1 cellular context compared by ENCODE assay signal in genomic region chr1:6257541-6258069, GRCh38.
TF ChIP-seq lines count a peak whose summit lies in the region.

No MANE protein-coding gene starts in this region.

TF ChIP-seq in endothelial cell of umbilical vein, 7 proteins besides CTCF, POLR2A, EP300 and RAD21:
- TF ChIP-seq MAX (IDR thresholded peaks at IDR 0.05; ENCODE audit: insufficient read depth, insufficient read length) = no peak
- no peak for TF ChIP-seq POLR2AphosphoS5 (IDR thresholded peaks at IDR 0.05; ENCODE audit: insufficient read depth, low read depth, low read length)
